Comparison of ENCODE assay signal across 1 cellular context in the genomic region with DNA sequence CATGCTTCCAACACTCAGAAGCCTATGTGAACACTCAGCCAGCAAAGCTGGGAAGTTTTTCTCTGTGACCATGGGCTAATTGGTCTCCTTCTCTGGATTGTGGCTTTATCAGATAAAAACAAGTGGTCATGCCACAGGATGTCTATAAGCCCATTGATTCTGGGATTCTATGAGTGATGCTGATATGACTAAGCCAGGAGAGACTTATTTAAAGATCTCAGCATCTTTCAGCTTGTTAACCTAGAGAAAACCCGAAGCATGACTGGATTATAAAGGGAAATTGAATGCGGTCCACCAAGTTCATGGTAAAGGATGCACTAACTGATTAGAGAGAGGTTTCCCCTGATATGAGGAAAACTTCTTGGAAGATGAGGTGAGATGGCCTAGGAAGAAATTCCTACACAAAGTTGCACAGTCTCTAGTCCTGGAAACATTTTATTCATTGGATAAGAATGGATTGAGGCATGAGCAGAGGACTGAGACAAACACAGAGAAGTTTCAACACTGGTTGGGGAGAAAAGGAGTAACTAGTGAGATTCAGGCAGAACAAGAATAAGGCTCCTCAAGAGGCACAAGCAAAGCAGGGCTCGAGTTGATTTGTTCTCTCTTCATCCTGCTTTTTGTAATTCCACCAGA.
A peak's percentile ranks its signal among the peaks of the same experiment; 100 is the strongest.
TF ChIP-seq lines count a peak whose summit lies in the region.

No MANE protein-coding gene starts in this region.

TF ChIP-seq in HEK293, 187 proteins besides CTCF, POLR2A, EP300 and RAD21 (continued from another document):
- TF ChIP-seq, protein P1, sequence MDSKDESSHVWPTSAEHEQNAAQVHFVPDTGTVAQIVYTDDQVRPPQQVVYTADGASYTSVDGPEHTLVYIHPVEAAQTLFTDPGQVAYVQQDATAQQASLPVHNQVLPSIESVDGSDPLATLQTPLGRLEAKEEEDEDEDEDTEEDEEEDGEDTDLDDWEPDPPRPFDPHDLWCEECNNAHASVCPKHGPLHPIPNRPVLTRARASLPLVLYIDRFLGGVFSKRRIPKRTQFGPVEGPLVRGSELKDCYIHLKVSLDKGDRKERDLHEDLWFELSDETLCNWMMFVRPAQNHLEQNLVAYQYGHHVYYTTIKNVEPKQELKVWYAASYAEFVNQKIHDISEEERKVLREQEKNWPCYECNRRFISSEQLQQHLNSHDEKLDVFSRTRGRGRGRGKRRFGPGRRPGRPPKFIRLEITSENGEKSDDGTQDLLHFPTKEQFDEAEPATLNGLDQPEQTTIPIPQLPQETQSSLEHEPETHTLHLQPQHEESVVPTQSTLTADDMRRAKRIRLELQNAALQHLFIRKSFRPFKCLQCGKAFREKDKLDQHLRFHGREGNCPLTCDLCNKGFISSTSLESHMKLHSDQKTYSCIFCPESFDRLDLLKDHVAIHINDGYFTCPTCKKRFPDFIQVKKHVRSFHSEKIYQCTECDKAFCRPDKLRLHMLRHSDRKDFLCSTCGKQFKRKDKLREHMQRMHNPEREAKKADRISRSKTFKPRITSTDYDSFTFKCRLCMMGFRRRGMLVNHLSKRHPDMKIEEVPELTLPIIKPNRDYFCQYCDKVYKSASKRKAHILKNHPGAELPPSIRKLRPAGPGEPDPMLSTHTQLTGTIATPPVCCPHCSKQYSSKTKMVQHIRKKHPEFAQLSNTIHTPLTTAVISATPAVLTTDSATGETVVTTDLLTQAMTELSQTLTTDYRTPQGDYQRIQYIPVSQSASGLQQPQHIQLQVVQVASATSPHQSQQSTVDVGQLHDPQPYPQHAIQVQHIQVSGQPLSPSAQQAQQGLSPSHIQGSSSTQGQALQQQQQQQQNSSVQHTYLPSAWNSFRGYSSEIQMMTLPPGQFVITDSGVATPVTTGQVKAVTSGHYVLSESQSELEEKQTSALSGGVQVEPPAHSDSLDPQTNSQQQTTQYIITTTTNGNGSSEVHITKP (tag by site-specific recombination; IDR thresholded peaks at IDR 0.05): 0 out of 2 replicates have a peak, but pooled peaks have one; percentile 4
